In genomic region chr13:19345158-19345557, GRCh38 we compare ENCODE assay signal across 18 cellular contexts.
A peak's percentile ranks its signal among the peaks of the same experiment; 100 is the strongest.
DNase-seq lines count a peak whose midpoint lies in the region; ATAC-seq and TF ChIP-seq lines count a peak whose summit lies in the region.
"Had no signal": no experiment of that assay in that cellular context is flagged by ENCODE, and none has a peak within 500 bp of the region (broad histone marks: within the 10 kb centered on the region; RNA-seq: fewer than 3 reads in every experiment).

No MANE protein-coding gene starts in this region.

- peak overlapping the region; percentile 74; the same call in 1 of the 2 replicates for H2AFZ ChIP-seq in OCI-LY3 (ENCODE audit: low read depth, low read length)

- POLR2A ChIA-PET in GM10248 (lab: Yijun Ruan, JAX) = no interaction called here

- H3K27ac ChIP-seq in OCI-LY3 (ENCODE audit: low read length) (no peak overlapping the region), right atrium auricular region (no peak overlapping the region)
- H3K27ac ChIP-seq: BLaER1, pancreas had no signal

- DNase-seq in GM10248 (ENCODE audit: extremely low spot score) (peak; percentile 12), NCI-H2029 (lab: John Stamatoyannopoulos, UW) (no peak), NOMO-1 treated with DMSO at 0.1 percent for 48 hours (lab: John Stamatoyannopoulos, UW; ENCODE audit: unreplicated experiment) (no peak), right atrium auricular region (ENCODE audit: low spot score) (no peak)
- DNase-seq: activated CD4-positive, alpha-beta memory T cell treated with anti-CD3 and anti-CD28 coated beads, Interleukin-2, amount 10 ng/mL, durations not matched to agents 7 days and 5 days; DMS53; H9; left colon; NCI-H1092; NK-92 treated with Interleukin-12 subunit alpha and Interleukin-12 subunit beta, amount 100 ng/mL, for 24 hours; SHP77 treated with DMSO at 0.1 percent for 48 hours had no signal

- CTCF ChIA-PET in GM10248 (lab: Yijun Ruan, JAX) = no interaction called here

- peak overlapping the region; percentile 83 for H3K4me2 ChIP-seq in OCI-LY3 (ENCODE audit: low read length)
- H3K4me2 ChIP-seq: BLaER1, smooth muscle cell had no signal

- peak; percentile 14 for ATAC-seq in GM19025 (IDR thresholded peaks at IDR 0.05; ENCODE audit: low read depth, unreplicated experiment)
- ATAC-seq in HG02759 (IDR thresholded peaks at IDR 0.05; ENCODE audit: unreplicated experiment) = peak; percentile 26
- ATAC-seq in SK-N-SH treated with all-trans-retinoic acid at 6 μM for 48 hours = no peak; the same call in 1 of the 3 replicates
- ATAC-seq: left colon had no signal

- H3K9me3 ChIP-seq in OCI-LY3 (ENCODE audit: insufficient read depth, low read length) = no peaks in the 10 kb centered on the region
- H3K9me3 ChIP-seq in right atrium auricular region = no peaks in the 10 kb centered on the region
- H3K9me3 ChIP-seq: pancreas had no signal

- no peaks in the 10 kb centered on the region for H3K79me2 ChIP-seq in OCI-LY3 (ENCODE audit: low read length)

- H3K4me3 ChIP-seq in OCI-LY3 (ENCODE audit: low read length) (peak overlapping the region; percentile 79), right atrium auricular region (no peak overlapping the region)
- H3K4me3 ChIP-seq: smooth muscle cell had no signal

- no peaks in the 10 kb centered on the region for H3K4me1 ChIP-seq in OCI-LY3 (ENCODE audit: low read length)
- H3K4me1 ChIP-seq in right atrium auricular region = no peaks in the 10 kb centered on the region
- H3K4me1 ChIP-seq: BLaER1, pancreas had no signal

- H3K36me3 ChIP-seq in OCI-LY3 (replicated peaks; ENCODE audit: low read depth, low read length) = no peaks in the 10 kb centered on the region
- H3K36me3 ChIP-seq in right atrium auricular region = no peaks in the 10 kb centered on the region
- H3K36me3 ChIP-seq: BLaER1, pancreas had no signal

- H3K9ac ChIP-seq in OCI-LY3 (ENCODE audit: low read length) = peak overlapping the region; percentile 48
- H3K9ac ChIP-seq: BLaER1 had no signal

- H3K27me3 ChIP-seq in OCI-LY3 (ENCODE audit: low read depth, low read length) (no peaks in the 10 kb centered on the region), right atrium auricular region (no peaks in the 10 kb centered on the region)
- H3K27me3 ChIP-seq: BLaER1 had no signal

- TF ChIP-seq CTCF in GM10248 (IDR thresholded peaks at IDR 0.05; ENCODE audit: control extremely low read depth, extremely low read depth, low read depth, missing control alignments) (no peak), OCI-LY3 (IDR thresholded peaks at IDR 0.05; ENCODE audit: low read depth, low read length) (no peak), right atrium auricular region (IDR thresholded peaks at IDR 0.05) (no peak)

- no peaks in the 10 kb centered on the region for H4K20me1 ChIP-seq in OCI-LY3 (ENCODE audit: insufficient read depth, low read length)
- H4K20me1 ChIP-seq: BLaER1 had no signal

TF ChIP-seq in SK-N-SH treated with all-trans-retinoic acid at 6 μM for 48 hours, 23 proteins besides CTCF, POLR2A, EP300 and RAD21 (continues in another document):
- TF ChIP-seq BACH2 (CRISPR knock-in tag; IDR thresholded peaks at IDR 0.05; ENCODE audit: borderline replicate concordance) (no peak), GLIS3 (CRISPR knock-in tag; IDR thresholded peaks at IDR 0.05) (no peak), ARNTL (CRISPR knock-in tag; IDR thresholded peaks at IDR 0.05; ENCODE audit: borderline replicate concordance, low read depth) (no peak), ZNF70 (CRISPR knock-in tag; IDR thresholded peaks at IDR 0.05) (no peak), ISL1 (CRISPR knock-in tag; IDR thresholded peaks at IDR 0.05) (no peak), PPARA (CRISPR knock-in tag; IDR thresholded peaks at IDR 0.05; ENCODE audit: borderline replicate concordance) (no peak), ZC3H10 (CRISPR knock-in tag; IDR thresholded peaks at IDR 0.05) (no peak), TCF4 (CRISPR knock-in tag; IDR thresholded peaks at IDR 0.05; ENCODE audit: borderline replicate concordance) (no peak), ZFP30 (CRISPR knock-in tag; IDR thresholded peaks at IDR 0.05) (no peak), ZNF8 (CRISPR knock-in tag; IDR thresholded peaks at IDR 0.05) (no peak), ESRRG (CRISPR knock-in tag; IDR thresholded peaks at IDR 0.05) (no peak), PATZ1 (CRISPR knock-in tag; IDR thresholded peaks at IDR 0.05; ENCODE audit: borderline replicate concordance) (no peak)
- TF ChIP-seq, protein P1, sequence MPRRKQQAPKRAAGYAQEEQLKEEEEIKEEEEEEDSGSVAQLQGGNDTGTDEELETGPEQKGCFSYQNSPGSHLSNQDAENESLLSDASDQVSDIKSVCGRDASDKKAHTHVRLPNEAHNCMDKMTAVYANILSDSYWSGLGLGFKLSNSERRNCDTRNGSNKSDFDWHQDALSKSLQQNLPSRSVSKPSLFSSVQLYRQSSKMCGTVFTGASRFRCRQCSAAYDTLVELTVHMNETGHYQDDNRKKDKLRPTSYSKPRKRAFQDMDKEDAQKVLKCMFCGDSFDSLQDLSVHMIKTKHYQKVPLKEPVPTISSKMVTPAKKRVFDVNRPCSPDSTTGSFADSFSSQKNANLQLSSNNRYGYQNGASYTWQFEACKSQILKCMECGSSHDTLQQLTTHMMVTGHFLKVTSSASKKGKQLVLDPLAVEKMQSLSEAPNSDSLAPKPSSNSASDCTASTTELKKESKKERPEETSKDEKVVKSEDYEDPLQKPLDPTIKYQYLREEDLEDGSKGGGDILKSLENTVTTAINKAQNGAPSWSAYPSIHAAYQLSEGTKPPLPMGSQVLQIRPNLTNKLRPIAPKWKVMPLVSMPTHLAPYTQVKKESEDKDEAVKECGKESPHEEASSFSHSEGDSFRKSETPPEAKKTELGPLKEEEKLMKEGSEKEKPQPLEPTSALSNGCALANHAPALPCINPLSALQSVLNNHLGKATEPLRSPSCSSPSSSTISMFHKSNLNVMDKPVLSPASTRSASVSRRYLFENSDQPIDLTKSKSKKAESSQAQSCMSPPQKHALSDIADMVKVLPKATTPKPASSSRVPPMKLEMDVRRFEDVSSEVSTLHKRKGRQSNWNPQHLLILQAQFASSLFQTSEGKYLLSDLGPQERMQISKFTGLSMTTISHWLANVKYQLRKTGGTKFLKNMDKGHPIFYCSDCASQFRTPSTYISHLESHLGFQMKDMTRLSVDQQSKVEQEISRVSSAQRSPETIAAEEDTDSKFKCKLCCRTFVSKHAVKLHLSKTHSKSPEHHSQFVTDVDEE (CRISPR knock-in tag; IDR thresholded peaks at IDR 0.05) = no peak
- TF ChIP-seq, protein P2, sequence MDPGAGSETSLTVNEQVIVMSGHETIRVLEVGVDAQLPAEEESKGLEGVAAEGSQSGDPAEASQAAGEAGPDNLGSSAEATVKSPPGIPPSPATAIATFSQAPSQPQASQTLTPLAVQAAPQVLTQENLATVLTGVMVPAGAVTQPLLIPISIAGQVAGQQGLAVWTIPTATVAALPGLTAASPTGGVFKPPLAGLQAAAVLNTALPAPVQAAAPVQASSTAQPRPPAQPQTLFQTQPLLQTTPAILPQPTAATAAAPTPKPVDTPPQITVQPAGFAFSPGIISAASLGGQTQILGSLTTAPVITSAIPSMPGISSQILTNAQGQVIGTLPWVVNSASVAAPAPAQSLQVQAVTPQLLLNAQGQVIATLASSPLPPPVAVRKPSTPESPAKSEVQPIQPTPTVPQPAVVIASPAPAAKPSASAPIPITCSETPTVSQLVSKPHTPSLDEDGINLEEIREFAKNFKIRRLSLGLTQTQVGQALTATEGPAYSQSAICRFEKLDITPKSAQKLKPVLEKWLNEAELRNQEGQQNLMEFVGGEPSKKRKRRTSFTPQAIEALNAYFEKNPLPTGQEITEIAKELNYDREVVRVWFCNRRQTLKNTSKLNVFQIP (CRISPR knock-in tag; IDR thresholded peaks at IDR 0.05; ENCODE audit: borderline replicate concordance, low read depth) = no peak
- TF ChIP-seq, protein P3, sequence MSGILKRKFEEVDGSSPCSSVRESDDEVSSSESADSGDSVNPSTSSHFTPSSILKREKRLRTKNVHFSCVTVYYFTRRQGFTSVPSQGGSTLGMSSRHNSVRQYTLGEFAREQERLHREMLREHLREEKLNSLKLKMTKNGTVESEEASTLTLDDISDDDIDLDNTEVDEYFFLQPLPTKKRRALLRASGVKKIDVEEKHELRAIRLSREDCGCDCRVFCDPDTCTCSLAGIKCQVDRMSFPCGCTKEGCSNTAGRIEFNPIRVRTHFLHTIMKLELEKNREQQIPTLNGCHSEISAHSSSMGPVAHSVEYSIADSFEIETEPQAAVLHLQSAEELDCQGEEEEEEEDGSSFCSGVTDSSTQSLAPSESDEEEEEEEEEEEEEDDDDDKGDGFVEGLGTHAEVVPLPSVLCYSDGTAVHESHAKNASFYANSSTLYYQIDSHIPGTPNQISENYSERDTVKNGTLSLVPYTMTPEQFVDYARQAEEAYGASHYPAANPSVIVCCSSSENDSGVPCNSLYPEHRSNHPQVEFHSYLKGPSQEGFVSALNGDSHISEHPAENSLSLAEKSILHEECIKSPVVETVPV (CRISPR knock-in tag; IDR thresholded peaks at IDR 0.05) = no peak
- TF ChIP-seq, protein P4, sequence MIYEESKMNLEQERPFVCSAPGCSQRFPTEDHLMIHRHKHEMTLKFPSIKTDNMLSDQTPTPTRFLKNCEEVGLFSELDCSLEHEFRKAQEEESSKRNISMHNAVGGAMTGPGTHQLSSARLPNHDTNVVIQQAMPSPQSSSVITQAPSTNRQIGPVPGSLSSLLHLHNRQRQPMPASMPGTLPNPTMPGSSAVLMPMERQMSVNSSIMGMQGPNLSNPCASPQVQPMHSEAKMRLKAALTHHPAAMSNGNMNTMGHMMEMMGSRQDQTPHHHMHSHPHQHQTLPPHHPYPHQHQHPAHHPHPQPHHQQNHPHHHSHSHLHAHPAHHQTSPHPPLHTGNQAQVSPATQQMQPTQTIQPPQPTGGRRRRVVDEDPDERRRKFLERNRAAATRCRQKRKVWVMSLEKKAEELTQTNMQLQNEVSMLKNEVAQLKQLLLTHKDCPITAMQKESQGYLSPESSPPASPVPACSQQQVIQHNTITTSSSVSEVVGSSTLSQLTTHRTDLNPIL (CRISPR knock-in tag; IDR thresholded peaks at IDR 0.05; ENCODE audit: low read depth) = no peak
